9 cellular contexts compared by ENCODE assay signal in the genomic region with DNA sequence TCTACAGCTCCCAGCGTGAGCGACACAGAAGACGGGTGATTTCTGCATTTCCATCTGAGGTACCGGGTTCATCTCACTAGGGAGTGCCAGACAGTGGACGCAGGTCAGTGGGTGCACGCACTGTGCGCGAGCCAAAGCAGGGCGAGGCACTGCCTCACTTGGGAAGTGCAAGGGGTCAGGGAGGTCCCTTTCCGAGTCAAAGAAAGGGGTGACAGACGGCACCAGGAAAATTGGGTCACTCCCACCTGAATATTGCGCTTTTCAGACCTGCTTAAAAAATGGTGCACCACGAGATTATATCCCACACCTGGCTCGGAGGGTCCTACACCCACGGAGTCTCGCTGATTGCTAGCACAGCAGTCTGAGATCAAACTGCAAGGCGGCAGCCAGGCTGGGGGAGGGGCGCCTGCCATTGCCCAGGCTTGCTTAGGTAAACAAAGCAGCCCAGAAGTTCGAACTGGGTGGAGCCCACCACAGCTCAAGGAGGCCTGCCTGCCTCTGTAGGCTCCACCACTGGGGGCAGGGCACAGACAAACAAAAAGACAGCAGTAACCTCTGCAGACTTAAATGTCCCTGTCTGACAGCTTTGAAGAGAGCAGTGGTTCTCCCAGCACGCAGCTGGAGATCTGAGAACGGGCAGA. TPM values are rescaled to one million over a fixed set of nuclear protein-coding genes. Genes with fewer than 3 reads are reported as not detected.
DNase-seq lines count a peak whose midpoint lies in the region; FAIRE-seq and TF ChIP-seq lines count a peak whose summit lies in the region.
"Not testable (repeated sequence)": the region's sequence is repeated elsewhere in the genome, so short reads cannot be mapped to it uniquely, and the experiment has no call there.
"Had no signal": no experiment of that assay in that cellular context is flagged by ENCODE, and none has a peak within 500 bp of the region (broad histone marks: within the 10 kb centered on the region; RNA-seq: fewer than 3 reads in every experiment).

No MANE protein-coding gene starts in this region.

- TF ChIP-seq CTCF in H9 (conservative IDR thresholded peaks at IDR 0.05); astrocyte (IDR thresholded peaks at IDR 0.05; ENCODE audit: insufficient read depth, low read depth, low read length); endothelial cell (IDR thresholded peaks at IDR 0.05; ENCODE audit: unreplicated experiment); mesothelial cell of epicardium (IDR thresholded peaks at IDR 0.05; ENCODE audit: unreplicated experiment); transverse colon (IDR thresholded peaks at IDR 0.05): not testable (repeated sequence)

- H3K36me3 ChIP-seq in astrocyte (ENCODE audit: insufficient read depth, low read length); iPS-18a (ENCODE audit: control insufficient read depth, low read depth, low read length); neuronal stem cell (replicated peaks in 1 of 2; ENCODE audit: control insufficient read depth in 2 of 2, insufficient read depth in 2 of 2, low read length in 2 of 2); transverse colon: not testable (repeated sequence)

- not testable (repeated sequence) for H4K5ac ChIP-seq in H9 (ENCODE audit: insufficient read length, low read depth, low read length)

- not testable (repeated sequence) for H2BK5ac ChIP-seq in H9 (ENCODE audit: insufficient read length, low read length); neuronal stem cell (ENCODE audit: low read length)

- H3K4me1 ChIP-seq in H9 (ENCODE audit: insufficient read depth, low read length); astrocyte (ENCODE audit: insufficient read depth, low read length); iPS-18a (ENCODE audit: control insufficient read depth, low read depth, low read length); neuronal stem cell (ENCODE audit: control insufficient read depth in 2 of 2, insufficient read depth in 1 of 2, low read depth in 1 of 2, low read length in 2 of 2); transverse colon: not testable (repeated sequence)

- DNase-seq in H9; astrocyte (ENCODE audit: low read depth); endothelial cell (ENCODE audit: low spot score); mesothelial cell of epicardium (ENCODE audit: low spot score in 2 of 2, unreplicated experiment in 2 of 2); neuronal stem cell (ENCODE audit: low spot score): not testable (repeated sequence)
- DNase-seq in transverse colon = peak; percentile 36

- not testable (repeated sequence) for H3K79me2 ChIP-seq in H9 (ENCODE audit: insufficient read depth, low read length); astrocyte (ENCODE audit: insufficient read depth, low read length)

- H4K91ac ChIP-seq in H9 (ENCODE audit: insufficient read length, low read depth, low read length); neuronal stem cell (ENCODE audit: low read depth, low read length, poor library complexity): not testable (repeated sequence)

- H3K56ac ChIP-seq in H9 (ENCODE audit: insufficient read length, low read depth, low read length) = not testable (repeated sequence)

- H2AK5ac ChIP-seq in H9 (ENCODE audit: insufficient read length, low read length); neuronal stem cell (ENCODE audit: low read depth, low read length): not testable (repeated sequence)

- H3K79me1 ChIP-seq in H9 (ENCODE audit: insufficient read depth, low read depth, low read length, poor library complexity, severe bottlenecking); neuronal stem cell (ENCODE audit: low read depth, low read length): not testable (repeated sequence)

- not testable (repeated sequence) for H3K23ac ChIP-seq in H9 (ENCODE audit: insufficient read length, low read depth, low read length); neuronal stem cell (ENCODE audit: low read depth, low read length, poor library complexity)

- not testable (repeated sequence) for H3K14ac ChIP-seq in H9 (ENCODE audit: insufficient read depth, low read length); neuronal stem cell (ENCODE audit: low read length)

- H2BK15ac ChIP-seq in H9 (ENCODE audit: low read depth, low read length); neuronal stem cell (ENCODE audit: low read length): not testable (repeated sequence)

- H2BK12ac ChIP-seq in H9 (ENCODE audit: insufficient read length, low read depth, low read length) = not testable (repeated sequence)
- H2BK12ac ChIP-seq in neuronal stem cell (ENCODE audit: low read length) = peak overlapping the region; percentile 58

- H3K23me2 ChIP-seq in H9 (ENCODE audit: insufficient read length, low read depth, low read length, poor library complexity, severe bottlenecking) = not testable (repeated sequence)

- not testable (repeated sequence) for H3K9me3 ChIP-seq in H9 (ENCODE audit: control insufficient read depth, low read depth, low read length); astrocyte (ENCODE audit: insufficient read depth, low read depth, low read length); iPS-18a (ENCODE audit: control insufficient read depth, low read depth, low read length); neuronal stem cell (replicated peaks in 1 of 2; ENCODE audit: control insufficient read depth in 2 of 2, insufficient read depth in 1 of 2, low read depth in 1 of 2, low read length in 2 of 2); transverse colon

- H2BK20ac ChIP-seq in H9 (ENCODE audit: low read depth, low read length, poor library complexity, severe bottlenecking) = not testable (repeated sequence)

- not testable (repeated sequence) for H3K9ac ChIP-seq in H9 (ENCODE audit: extremely low read depth, insufficient read length, low read length); astrocyte (ENCODE audit: low read length); neuronal stem cell (ENCODE audit: low read depth, low read length, poor library complexity)
- H3K9ac ChIP-seq in iPS-18a (ENCODE audit: low read length) = peak overlapping the region; percentile 34

- H3K27ac Mint-ChIP-seq in H9 (peak overlapping the region in 2 of 3 experiments; percentile 77 to 96; a peak in 2 of 7 replicates), mesothelial cell of epicardium (peak overlapping the region; percentile 61)
- H3K27ac Mint-ChIP-seq in astrocyte (ENCODE audit: unreplicated experiment); endothelial cell (ENCODE audit: unreplicated experiment): not testable (repeated sequence)

- not testable (repeated sequence) for H3K36me3 Mint-ChIP-seq in H9 (ENCODE audit: insufficient read depth in 1 of 3, low read depth in 3 of 3); astrocyte (ENCODE audit: low read depth, unreplicated experiment); endothelial cell (ENCODE audit: low read depth, unreplicated experiment); mesothelial cell of epicardium

- not testable (repeated sequence) for H2BK120ac ChIP-seq in H9 (ENCODE audit: low read depth, low read length, poor library complexity, severe bottlenecking); neuronal stem cell (ENCODE audit: low read depth, low read length)

- not testable (repeated sequence) for H3T11ph ChIP-seq in H9 (ENCODE audit: low read length)

- not testable (repeated sequence) for H4K8ac ChIP-seq in H9 (replicated peaks; ENCODE audit: insufficient read length, low read depth, low read length); neuronal stem cell (ENCODE audit: low read depth, low read length)

- TF ChIP-seq EP300 in transverse colon (IDR thresholded peaks at IDR 0.05; ENCODE audit: low read depth) = not testable (repeated sequence)

- H2AFZ ChIP-seq in H9 (ENCODE audit: low read length); astrocyte (ENCODE audit: low read depth, low read length): not testable (repeated sequence)
- H2AFZ ChIP-seq in neuronal stem cell (ENCODE audit: low read length) = peak overlapping the region; percentile 53

- not testable (repeated sequence) for H3K27me3 Mint-ChIP-seq in H9 (ENCODE audit: low read depth); astrocyte (ENCODE audit: low read depth, unreplicated experiment); endothelial cell (ENCODE audit: unreplicated experiment); mesothelial cell of epicardium (ENCODE audit: low read depth)

- not testable (repeated sequence) for H3K9me3 Mint-ChIP-seq in H9; astrocyte (ENCODE audit: unreplicated experiment); endothelial cell (ENCODE audit: unreplicated experiment)
- H3K9me3 Mint-ChIP-seq in mesothelial cell of epicardium = peaks cover 15% of the 10 kb centered on the region

- intact Hi-C loops in transverse colon (cut with DNase I; ENCODE audit: low total_unique reads) = not testable (repeated sequence)

- not testable (repeated sequence) for H3K4me3 ChIP-seq in astrocyte (ENCODE audit: insufficient read depth, low read depth, low read length)
- peak overlapping the region; percentile 62 for H3K4me3 ChIP-seq in iPS-18a (ENCODE audit: low read length)
- H3K4me3 ChIP-seq in neuronal stem cell (ENCODE audit: low read length in 2 of 2) = peak overlapping the region in 1 of 2 donors; percentile 71
- H3K4me3 ChIP-seq in transverse colon = peak overlapping the region in 1 of 4 donors; percentile 31

- not testable (repeated sequence) for H3K4me2 ChIP-seq in H9 (ENCODE audit: insufficient read depth, insufficient read length, low read length); astrocyte (ENCODE audit: low read length)
- H3K4me2 ChIP-seq in neuronal stem cell (ENCODE audit: insufficient read depth, low read length, poor library complexity, severe bottlenecking) = peak overlapping the region; percentile 25

- H3K4me3 Mint-ChIP-seq in H9 (peak overlapping the region; percentile 87 to 89), astrocyte (ENCODE audit: unreplicated experiment) (peak overlapping the region; percentile 69), endothelial cell (ENCODE audit: unreplicated experiment) (peak overlapping the region; percentile 90), mesothelial cell of epicardium (peak overlapping the region; percentile 76)

- H3K27ac ChIP-seq in H9 (ENCODE audit: insufficient read length, low read depth, low read length); astrocyte (ENCODE audit: low read depth, low read length); iPS-18a (ENCODE audit: low read length); neuronal stem cell (replicated peaks; ENCODE audit: low read length); transverse colon: not testable (repeated sequence)

- H3K27me3 ChIP-seq in H9 (ENCODE audit: insufficient read depth, low read length); astrocyte (ENCODE audit: insufficient read depth, low read length); iPS-18a (ENCODE audit: control insufficient read depth, insufficient read depth, low read length); neuronal stem cell (ENCODE audit: control insufficient read depth in 3 of 3, insufficient read depth in 3 of 3, low read depth in 1 of 3, low read length in 3 of 3); transverse colon: not testable (repeated sequence)

- in situ Hi-C loops in transverse colon (cut with MboI; ENCODE audit: low pct_ligation_motif_present in 1 of 4, low pct_unique_long_range_greater_than_20kb in 1 of 4, low sequenced_read_pairs in 3 of 4) = not testable (repeated sequence)

- H4K20me1 ChIP-seq in H9 (ENCODE audit: control insufficient read depth, insufficient read depth, insufficient read length); astrocyte (ENCODE audit: insufficient read depth, low read length): not testable (repeated sequence)

- H3K4me1 Mint-ChIP-seq in H9 = peaks cover 18 to 19% of the 10 kb centered on the region in 2 experiments
- H3K4me1 Mint-ChIP-seq in astrocyte (ENCODE audit: low read depth, unreplicated experiment); endothelial cell (ENCODE audit: unreplicated experiment); mesothelial cell of epicardium: not testable (repeated sequence)

- H3K4ac ChIP-seq in H9 (ENCODE audit: low read depth, low read length); neuronal stem cell (ENCODE audit: low read length): not testable (repeated sequence)

- H3K18ac ChIP-seq in H9 (ENCODE audit: insufficient read length, low read depth, low read length); neuronal stem cell (ENCODE audit: low read length): not testable (repeated sequence)

- not testable (repeated sequence) for FAIRE-seq in astrocyte (lab: Jason Lieb, UNC)

- TF ChIP-seq POLR2A in transverse colon (IDR thresholded peaks at IDR 0.05) = not testable (repeated sequence)

- no CpG with 5 or more reads among the region's 21 CpGs for WGBS in H9 (ENCODE audit: extremely low coverage, insufficient read length, low lambda C conversion rate)
- no CpG with 5 or more reads among the region's 21 CpGs for WGBS in neuronal stem cell (ENCODE audit: extremely low coverage in 2 of 2, insufficient read length in 2 of 2, insufficient replicate concordance in 1 of 2), 2 donors
- WGBS in transverse colon (ENCODE audit: low coverage in 1 of 2), 2 donors = 25% methylated on average over 19 of the region's 21 CpGs; no CpG with 5 or more reads in 1 of the 2 donors

RNA-seq across cellular contexts. Expression of a gene that starts 21.7 kb away (rescaled TPM):
- total RNA-seq in H9 (2021) (0.11 and 0.42 TPM in 2 replicates), astrocyte (not detected in 2 replicates), endothelial cell (ENCODE audit: unreplicated experiment) (not detected), mesothelial cell of epicardium (0.09 to 0.14 TPM in 2 of 3 replicates, not detected in the other), transverse colon (100 to 1,000 TPM; 116 to 298 (median 150) TPM)
- not detected for polyA plus RNA-seq in neuronal stem cell (2013, experiment 1 of 2)
- polyA plus RNA-seq in neuronal stem cell (2013, experiment 2 of 2) = not detected
- total RNA-seq: CD8-positive, alpha-beta memory T cell; IMR-90 had no signal
- polyA plus RNA-seq: CD8-positive, alpha-beta memory T cell; IMR-90 had no signal

Comparison
In these comparisons a context has a peak if more than half of its experiments do, and no peak if none do; other contexts are left out.
1. RNA of a gene that starts 21.7 kb away (total RNA-seq): 116 to 298 TPM in transverse colon; 0.11 to 0.42 TPM in H9, not detected in astrocyte, 0.09 to 0.14 TPM in mesothelial cell of epicardium and not detected in endothelial cell (single experiment); every median in the first group is over 10 times any median in the second.
2. Peak in every context shown above with its lines, with median percentiles within 50 percentile points of each other: H3K4me3 Mint-ChIP-seq.